Comparison of ENCODE assay signal across 14 cellular contexts in the genomic region with DNA sequence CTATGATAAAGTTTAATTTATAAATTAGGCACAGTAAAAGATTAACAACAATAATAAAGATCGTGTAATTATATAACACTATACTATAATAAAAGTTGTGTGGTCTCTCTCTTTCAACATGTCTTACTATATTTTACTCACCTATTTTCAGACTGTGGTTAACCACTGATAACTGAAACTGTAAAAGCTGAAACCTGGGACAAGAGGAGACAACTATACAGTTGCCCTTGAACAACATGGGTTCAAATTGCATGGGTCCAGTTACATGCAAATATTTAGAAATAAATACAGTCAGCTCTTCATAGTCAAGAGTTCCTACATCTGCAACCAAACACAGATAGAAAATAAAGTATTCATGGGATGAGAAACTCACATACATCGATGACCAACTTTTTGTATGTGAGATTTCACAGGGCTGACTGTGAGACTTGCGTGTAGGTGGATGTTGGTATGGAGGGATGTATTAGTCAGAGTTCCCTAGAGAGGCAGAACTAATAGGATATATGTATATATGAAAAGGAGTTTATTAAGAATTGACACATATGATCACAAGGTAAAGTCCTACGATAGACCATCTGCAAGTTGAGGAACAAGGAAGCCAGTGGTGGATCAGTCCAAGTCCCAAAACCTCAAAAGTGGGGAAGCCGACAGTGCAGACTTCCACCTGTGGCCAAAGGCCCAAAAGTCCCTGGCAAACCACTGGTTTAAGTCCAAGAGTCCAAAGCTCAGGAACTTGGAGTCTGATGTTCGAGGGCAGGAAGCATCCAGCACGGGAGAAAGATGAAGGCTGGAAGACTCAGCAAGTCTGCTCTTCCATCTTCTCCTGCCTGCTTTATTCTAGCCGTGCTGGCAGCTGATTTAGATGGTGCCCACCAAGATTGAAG.
DNase-seq lines count a peak whose midpoint lies in the region; ATAC-seq and TF ChIP-seq lines count a peak whose summit lies in the region.
"Had no signal": no experiment of that assay in that cellular context is flagged by ENCODE, and none has a peak within 500 bp of the region (broad histone marks: within the 10 kb centered on the region; RNA-seq: fewer than 3 reads in every experiment).

No MANE protein-coding gene starts in this region.

- peaks cover 0 to 1% (median 0%) of the 10 kb centered on the region in 3 donors for H3K36me3 Mint-ChIP-seq in CD8-positive, alpha-beta memory T cell
- H3K36me3 Mint-ChIP-seq in stimulated activated effector memory CD8-positive, alpha-beta T cell treated with anti-CD3 and anti-CD28 coated beads, Interleukin-12 subunit alpha, Interleukin-12 subunit beta, amount 100 ng/mL, for 72 hours, result no peaks in the 10 kb centered on the region

- no peak overlapping the region for H3K27ac ChIP-seq in CD8-positive, alpha-beta memory T cell (ENCODE audit: low read depth, low read length)
- H3K27ac ChIP-seq: transverse colon had no signal

- H3K4me1 ChIP-seq in CD8-positive, alpha-beta memory T cell (ENCODE audit: insufficient read depth, low read length), result no peaks in the 10 kb centered on the region

- POLR2A ChIA-PET in CD8-positive, alpha-beta memory T cell (lab: Charles Lee), result no interaction called here

- peak; percentile 79 for ATAC-seq in GM19452 (IDR thresholded peaks at IDR 0.05; ENCODE audit: unreplicated experiment)
- peak; percentile 83 for ATAC-seq in HG02852 (IDR thresholded peaks at IDR 0.05; ENCODE audit: unreplicated experiment)
- peak; percentile 79 for ATAC-seq in HG03520 (IDR thresholded peaks at IDR 0.05; ENCODE audit: unreplicated experiment)
- ATAC-seq in stimulated activated effector memory CD8-positive, alpha-beta T cell treated with anti-CD3 and anti-CD28 coated beads, Interleukin-12 subunit alpha, Interleukin-12 subunit beta, amount 100 ng/mL, for 72 hours, result no peak
- ATAC-seq: effector memory CD8-positive, alpha-beta T cell; left colon had no signal

- peaks cover 0 to 6% (median 3%) of the 10 kb centered on the region in 5 donors for H3K9me3 Mint-ChIP-seq in CD8-positive, alpha-beta memory T cell
- H3K9me3 Mint-ChIP-seq in stimulated activated effector memory CD8-positive, alpha-beta T cell treated with anti-CD3 and anti-CD28 coated beads, Interleukin-12 subunit alpha, Interleukin-12 subunit beta, amount 100 ng/mL, for 72 hours, result peaks cover 4% of the 10 kb centered on the region
- H3K9me3 Mint-ChIP-seq: neural crest cell had no signal

- no peaks in the 10 kb centered on the region for H3K36me3 ChIP-seq in CD8-positive, alpha-beta memory T cell (ENCODE audit: insufficient read depth, low read length)
- H3K36me3 ChIP-seq: transverse colon had no signal

- H3K4me3 ChIP-seq in CD8-positive, alpha-beta memory T cell (ENCODE audit: low read length), result no peak overlapping the region
- H3K4me3 ChIP-seq: transverse colon had no signal

- DNase-seq in GM13976 (ENCODE audit: low spot score), result peak; percentile 20
- no peak for DNase-seq in foreskin melanocyte
- no peak for DNase-seq in CD8-positive, alpha-beta memory T cell
- no peak for DNase-seq in activated T-cell treated with anti-CD3 and anti-CD28 coated beads for 4 hours
- no peak for DNase-seq in stimulated activated effector memory CD8-positive, alpha-beta T cell treated with anti-CD3 and anti-CD28 coated beads, Interleukin-12 subunit alpha, Interleukin-12 subunit beta, amount 100 ng/mL, for 72 hours (ENCODE audit: low spot score in 2 of 2)
- DNase-seq: effector memory CD8-positive, alpha-beta T cell; glutamatergic neuron; left colon; NCI-H1436; transverse colon had no signal

- TF ChIP-seq CTCF in GM13976 (IDR thresholded peaks at IDR 0.05; ENCODE audit: borderline replicate concordance, control extremely low read depth, extremely low read depth, insufficient read depth, missing control alignments), result no peak

- in situ Hi-C loops in GM13976 (cut with MboI; ENCODE audit: low sequenced_read_pairs, unreplicated experiment), result no loop called here

- H3K4me1 Mint-ChIP-seq in CD8-positive, alpha-beta memory T cell, result no peaks in the 10 kb centered on the region
- H3K4me1 Mint-ChIP-seq in stimulated activated effector memory CD8-positive, alpha-beta T cell treated with anti-CD3 and anti-CD28 coated beads, Interleukin-12 subunit alpha, Interleukin-12 subunit beta, amount 100 ng/mL, for 72 hours, result no peaks in the 10 kb centered on the region

- no peaks in the 10 kb centered on the region for H3K27me3 ChIP-seq in CD8-positive, alpha-beta memory T cell (ENCODE audit: insufficient read depth, low read length, poor library complexity, severe bottlenecking)
- H3K27me3 ChIP-seq: transverse colon had no signal

- no peaks in the 10 kb centered on the region for H3K27me3 Mint-ChIP-seq in CD8-positive, alpha-beta memory T cell
- H3K27me3 Mint-ChIP-seq: effector memory CD8-positive, alpha-beta T cell had no signal

- CTCF ChIA-PET in CD8-positive, alpha-beta memory T cell (lab: Charles Lee), result no interaction called here

- H3K27ac Mint-ChIP-seq in CD8-positive, alpha-beta memory T cell, result no peak overlapping the region
- no peak overlapping the region for H3K27ac Mint-ChIP-seq in stimulated activated effector memory CD8-positive, alpha-beta T cell treated with anti-CD3 and anti-CD28 coated beads, Interleukin-12 subunit alpha, Interleukin-12 subunit beta, amount 100 ng/mL, for 72 hours
- H3K27ac Mint-ChIP-seq: effector memory CD8-positive, alpha-beta T cell had no signal

- H3K4me3 Mint-ChIP-seq in CD8-positive, alpha-beta memory T cell, result no peak overlapping the region
- H3K4me3 Mint-ChIP-seq in stimulated activated effector memory CD8-positive, alpha-beta T cell treated with anti-CD3 and anti-CD28 coated beads, Interleukin-12 subunit alpha, Interleukin-12 subunit beta, amount 100 ng/mL, for 72 hours, result no peak overlapping the region
- H3K4me3 Mint-ChIP-seq: effector memory CD8-positive, alpha-beta T cell; neural crest cell had no signal

- no peaks in the 10 kb centered on the region for H3K9me3 ChIP-seq in CD8-positive, alpha-beta memory T cell (ENCODE audit: low read length)
- H3K9me3 ChIP-seq: transverse colon had no signal
